Comparison of ENCODE assay signal across 13 cellular contexts in genomic region chr1:200372095-200372884, GRCh38. TPM values are rescaled to one million over a fixed set of nuclear protein-coding genes. Genes with fewer than 3 reads are reported as not detected.
A peak's percentile ranks its signal among the peaks of the same experiment; 100 is the strongest.
DNase-seq lines count a peak whose midpoint lies in the region.
"Had no signal": no experiment of that assay in that cellular context is flagged by ENCODE, and none has a peak within 500 bp of the region (broad histone marks: within the 10 kb centered on the region; RNA-seq: fewer than 3 reads in every experiment).

No MANE protein-coding gene starts in this region.

- in situ Hi-C loops in Caki2 (cut with HindIII; ENCODE audit: low pct_unique_long_range_greater_than_20kb, low sequenced_read_pairs) = no loop called here

- DNase-seq in Caki2 (ENCODE audit: low read depth) (peak; percentile 27), NCI-H460 (ENCODE audit: extremely low read depth, low read depth) (peak; percentile 82), midbrain (lab: John Stamatoyannopoulos, UW) (no peak), globus pallidus (ENCODE audit: low spot score) (no peak), GDM1 (lab: John Stamatoyannopoulos, UW) (no peak)
- no peak for DNase-seq in effector CD8-positive, alpha-beta T cell (lab: John Stamatoyannopoulos, UW)
- DNase-seq: activated CD4-positive, alpha-beta T cell treated with anti-CD3 and anti-CD28 coated beads, Interleukin-2, amount 50 U/mL, for 48 hours; cerebellar nuclear complex; left colon; NCI-H82 had no signal

- H3K9me3 ChIP-seq in mesodermal cell (ENCODE audit: control insufficient read depth, low read length) = no peaks in the 10 kb centered on the region
- H3K9me3 ChIP-seq: tibial nerve had no signal

- H3K36me3 ChIP-seq in mesodermal cell (ENCODE audit: control insufficient read depth, insufficient read depth, low read length) = no peaks in the 10 kb centered on the region
- H3K36me3 ChIP-seq: tibial nerve had no signal

- WGBS in mesodermal cell (ENCODE audit: insufficient coverage in 2 of 2), 2 experiments = 71 to 73% methylated on average over 2 to 3 of the region's 3 CpGs

- H3K4me1 ChIP-seq in mesodermal cell (ENCODE audit: control insufficient read depth, insufficient read depth, low read length, poor library complexity, severe bottlenecking) = peaks cover 40% of the 10 kb centered on the region

- H3K27ac ChIP-seq in cingulate gyrus (ENCODE audit: low read depth, low read length) (peak overlapping the region; percentile 73), mesodermal cell (ENCODE audit: low read depth, low read length, severe bottlenecking) (peak overlapping the region; percentile 26)
- H3K27ac ChIP-seq: tibial nerve had no signal

- H3K4me3 ChIP-seq in mesodermal cell (ENCODE audit: extremely low read depth, insufficient read depth, low read length, poor library complexity, severe bottlenecking) = no peak overlapping the region
- H3K4me3 ChIP-seq: tibial nerve had no signal

RNA-seq across cellular contexts. Expression of gene ZNF281, which starts 37.5 kb away (rescaled TPM):
- total RNA-seq in Caki2 (2014; rRNA removed; shearing (Covaris generic); ENCODE audit: low replicate concordance) = 8.4 and 17.3 TPM in 2 replicates
- 19.0 and 21.7 TPM in 2 replicates for total RNA-seq in NCI-H460 (2014; rRNA removed; shearing (Covaris generic))
- polyA plus RNA-seq in NCI-H460 (2014; cell fraction: nucleus; rRNA removed) = 10.0 and 15.5 TPM in 2 replicates
- polyA plus RNA-seq in mesodermal cell (2013, experiment 1 of 2) = 27.1 TPM
- 28.1 TPM for polyA plus RNA-seq in mesodermal cell (2013, experiment 2 of 2)

Comparison
In these comparisons a context has a peak if more than half of its experiments do, and no peak if none do; other contexts are left out.
1. DNase-seq: peak in Caki2 (single experiment) and NCI-H460 (single experiment); none in effector CD8-positive, alpha-beta T cell (single experiment), midbrain (single experiment), globus pallidus (single experiment) and GDM1 (single experiment).